27 cellular contexts compared by ENCODE assay signal in the genomic region with DNA sequence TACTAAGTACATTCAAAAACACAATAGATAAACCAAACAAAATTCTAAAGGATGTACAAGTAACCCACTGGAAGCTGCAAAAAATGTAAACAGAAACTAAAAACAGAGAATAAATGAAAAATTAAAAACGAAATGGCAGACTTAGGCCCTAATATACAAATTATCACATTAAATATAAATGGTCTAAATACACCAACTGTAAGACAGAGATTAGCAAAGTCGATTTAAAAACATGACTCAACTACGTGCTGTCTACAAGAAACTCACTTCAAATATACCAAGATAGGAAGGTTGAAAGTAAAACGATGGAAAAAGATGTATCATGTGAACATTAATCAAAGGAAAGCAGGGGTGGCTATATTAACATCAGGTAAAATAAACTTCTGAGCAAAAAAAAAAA. TPM values are rescaled to one million over a fixed set of nuclear protein-coding genes. Genes with fewer than 3 reads are reported as not detected.
A peak's percentile ranks its signal among the peaks of the same experiment; 100 is the strongest.
DNase-seq lines count a peak whose midpoint lies in the region; ATAC-seq and TF ChIP-seq lines count a peak whose summit lies in the region.
"Had no signal": no experiment of that assay in that cellular context is flagged by ENCODE, and none has a peak within 500 bp of the region (broad histone marks: within the 10 kb centered on the region; RNA-seq: fewer than 3 reads in every experiment).

No MANE protein-coding gene starts in this region.

- H3K27me3 Mint-ChIP-seq in activated CD4-positive, alpha-beta T cell treated with anti-CD3 and anti-CD28 coated beads for 36 hours = no peaks in the 10 kb centered on the region
- no peaks in the 10 kb centered on the region for H3K27me3 Mint-ChIP-seq in CD14-positive monocyte (ENCODE audit: low read depth in 3 of 3)
- no peaks in the 10 kb centered on the region for H3K27me3 Mint-ChIP-seq in CD4-positive, alpha-beta memory T cell

- peaks cover 13% of the 10 kb centered on the region for H3K4me1 Mint-ChIP-seq in activated CD4-positive, alpha-beta T cell treated with anti-CD3 and anti-CD28 coated beads for 36 hours
- peaks cover 24% of the 10 kb centered on the region for H3K4me1 Mint-ChIP-seq in CD14-positive monocyte
- peaks cover 0 to 7% (median 4%) of the 10 kb centered on the region in 4 donors for H3K4me1 Mint-ChIP-seq in CD4-positive, alpha-beta memory T cell

- no peaks in the 10 kb centered on the region for H4K20me1 ChIP-seq in hepatocyte (ENCODE audit: insufficient read depth, poor library complexity, severe bottlenecking)

- no peak overlapping the region for H3K4me2 ChIP-seq in hepatocyte
- H3K4me2 ChIP-seq: SK-N-SH had no signal

- H3K79me2 ChIP-seq in hepatocyte = no peaks in the 10 kb centered on the region

- intact Hi-C loops in activated CD4-positive, alpha-beta T cell treated with anti-CD3 and anti-CD28 coated beads for 36 hours (cut with DNase I, micrococcal nuclease) = no loop called here
- intact Hi-C loops in CD14-positive monocyte (cut with micrococcal nuclease) = no loop called here
- intact Hi-C loops in CD4-positive, alpha-beta memory T cell (cut with micrococcal nuclease) = no loop called here

- H3K36me3 Mint-ChIP-seq in activated CD4-positive, alpha-beta T cell treated with anti-CD3 and anti-CD28 coated beads for 36 hours (ENCODE audit: low read depth) = peaks cover 70% of the 10 kb centered on the region
- H3K36me3 Mint-ChIP-seq in CD14-positive monocyte = peaks cover 63 to 87% of the 10 kb centered on the region in 2 donors
- peaks cover 53 to 55% of the 10 kb centered on the region in 2 donors for H3K36me3 Mint-ChIP-seq in CD4-positive, alpha-beta memory T cell

- H2AFZ ChIP-seq in hepatocyte = no peak overlapping the region

- TF ChIP-seq CTCF in CD14-positive monocyte (IDR thresholded peaks at IDR 0.05) = no peak
- TF ChIP-seq CTCF in hepatocyte (IDR thresholded peaks at IDR 0.05; ENCODE audit: poor library complexity) = no peak

- H3K4me3 Mint-ChIP-seq in activated CD4-positive, alpha-beta T cell treated with anti-CD3 and anti-CD28 coated beads for 36 hours = no peak overlapping the region
- H3K4me3 Mint-ChIP-seq in CD14-positive monocyte = no peak overlapping the region
- no peak overlapping the region for H3K4me3 Mint-ChIP-seq in CD4-positive, alpha-beta memory T cell
- H3K4me3 Mint-ChIP-seq: CD8-positive, alpha-beta T cell had no signal

- POLR2A ChIA-PET in activated CD4-positive, alpha-beta T cell treated with anti-CD3 and anti-CD28 coated beads for 36 hours (lab: Charles Lee) = no interaction called here
- POLR2A ChIA-PET in CD4-positive, alpha-beta memory T cell (lab: Charles Lee; ENCODE audit: partially characterized antibody) = no interaction called here

- CTCF ChIA-PET in activated CD4-positive, alpha-beta T cell treated with anti-CD3 and anti-CD28 coated beads for 36 hours (lab: Charles Lee) = no interaction called here
- CTCF ChIA-PET in CD4-positive, alpha-beta memory T cell (lab: Charles Lee; ENCODE audit: partially characterized antibody) = no interaction called here

- no peak for DNase-seq in activated CD4-positive, alpha-beta T cell treated with anti-CD3 and anti-CD28 coated beads for 36 hours
- no peak for DNase-seq in activated CD4-positive, alpha-beta T cell treated with anti-CD3 and anti-CD28 coated beads for 4 hours
- DNase-seq in CD14-positive monocyte (ENCODE audit: low spot score) (no peak), amniotic epithelial cell (ENCODE audit: low read depth) (peak; percentile 9), hepatocyte (ENCODE audit: low spot score) (no peak)
- DNase-seq in stimulated activated CD4-positive, alpha-beta T cell treated with anti-CD3 and anti-CD28 coated beads, Interleukin-4, amount 100 ng/mL, for 1 hour = no peak
- DNase-seq in CD4-positive, alpha-beta memory T cell = no peak
- DNase-seq: Caco-2; CD8-positive, alpha-beta T cell; DMS79; EL; GDM1; GOT3; HCEC 1CT; KG1; MG63; NCI-H1105 treated with DMSO at 0.1 percent for 48 hours; NCI-H146; NCI-H1930; NCI-H2107; NCI-H446; NCI-H524 treated with DMSO at 0.1 percent for 48 hours; NCI-H774; SK-N-SH had no signal

- WGBS in hepatocyte (ENCODE audit: low lambda C conversion rate, missing lambda C conversion rate) = 94% methylated on average over 4 of the region's 4 CpGs

- H3K4me1 ChIP-seq in hepatocyte (ENCODE audit: insufficient read depth) = no peaks in the 10 kb centered on the region
- H3K4me1 ChIP-seq in CD4-positive, alpha-beta memory T cell (ENCODE audit: insufficient read depth, low read length) = no peaks in the 10 kb centered on the region
- H3K4me1 ChIP-seq: Caco-2 had no signal

- ATAC-seq in activated CD4-positive, alpha-beta T cell treated with anti-CD3 and anti-CD28 coated beads for 36 hours = no peak
- ATAC-seq in esophagus mucosa = no peak
- ATAC-seq: CD8-positive, alpha-beta T cell; GM12878 had no signal

- H3K9me3 Mint-ChIP-seq in activated CD4-positive, alpha-beta T cell treated with anti-CD3 and anti-CD28 coated beads for 36 hours (ENCODE audit: low read depth) = peaks cover 38% of the 10 kb centered on the region
- peaks cover 23 to 50% (median 31%) of the 10 kb centered on the region in 7 donors for H3K9me3 Mint-ChIP-seq in CD14-positive monocyte
- H3K9me3 Mint-ChIP-seq in CD4-positive, alpha-beta memory T cell = peaks cover 0 to 46% (median 34%) of the 10 kb centered on the region in 8 donors

- peak overlapping the region; percentile 18 for H3K4me3 ChIP-seq in hepatocyte
- H3K4me3 ChIP-seq in CD4-positive, alpha-beta memory T cell (ENCODE audit: low read length in 2 of 2) = no peak overlapping the region
- H3K4me3 ChIP-seq: GM12878, MG63 had no signal

- no peak overlapping the region for H3K27ac ChIP-seq in hepatocyte
- H3K27ac ChIP-seq in CD4-positive, alpha-beta memory T cell (ENCODE audit: low read depth, low read length) = no peak overlapping the region
- H3K27ac ChIP-seq: 22Rv1 had no signal

- H3K9me3 ChIP-seq in hepatocyte (ENCODE audit: low read depth) = peaks cover 25% of the 10 kb centered on the region
- H3K9me3 ChIP-seq in CD4-positive, alpha-beta memory T cell (ENCODE audit: control insufficient read depth in 1 of 2, low read length in 2 of 2) = no peaks in the 10 kb centered on the region

- H3K27ac Mint-ChIP-seq in activated CD4-positive, alpha-beta T cell treated with anti-CD3 and anti-CD28 coated beads for 36 hours = peak overlapping the region; percentile 42
- peak overlapping the region; percentile 63 to 97 (median 94) for H3K27ac Mint-ChIP-seq in CD14-positive monocyte
- peak overlapping the region in 1 of 7 donors; percentile 43 for H3K27ac Mint-ChIP-seq in CD4-positive, alpha-beta memory T cell
- H3K27ac Mint-ChIP-seq: CD8-positive, alpha-beta T cell had no signal

- H3K27me3 ChIP-seq in hepatocyte = no peaks in the 10 kb centered on the region
- H3K27me3 ChIP-seq in CD4-positive, alpha-beta memory T cell (ENCODE audit: insufficient read depth, low read length) = no peaks in the 10 kb centered on the region
- H3K27me3 ChIP-seq: MG63 had no signal

- H3K36me3 ChIP-seq in hepatocyte (replicated peaks; ENCODE audit: insufficient read depth, low read depth) = no peaks in the 10 kb centered on the region
- H3K36me3 ChIP-seq in CD4-positive, alpha-beta memory T cell (ENCODE audit: insufficient read depth, low read length) = no peaks in the 10 kb centered on the region

- H3K9me2 ChIP-seq in hepatocyte (replicated peaks; ENCODE audit: insufficient read depth) = no peaks in the 10 kb centered on the region
- H3K9me2 ChIP-seq: SK-N-SH had no signal

RNA-seq across cellular contexts. Expression of a gene that starts 23.1 kb away (rescaled TPM):
- 10 to 100 TPM; 46.1 to 50.0 TPM for total RNA-seq in activated CD4-positive, alpha-beta T cell treated with anti-CD3 and anti-CD28 coated beads for 36 hours
- polyA plus RNA-seq in CD14-positive monocyte = 10 to 100 TPM; 39.9 to 53.0 TPM
- 4.0 and 7.7 TPM in 2 replicates for total RNA-seq in hepatocyte
- polyA plus RNA-seq in hepatocyte = 16.1 and 24.8 TPM in 2 replicates
- 3.1 TPM for total RNA-seq in esophagus mucosa
- total RNA-seq in CD4-positive, alpha-beta memory T cell = 1 to 10 TPM; 8.0 to 9.8 TPM
- polyA plus RNA-seq in CD4-positive, alpha-beta memory T cell = 1 to 10 TPM; 7.4 to 8.5 TPM
